In the genomic region with DNA sequence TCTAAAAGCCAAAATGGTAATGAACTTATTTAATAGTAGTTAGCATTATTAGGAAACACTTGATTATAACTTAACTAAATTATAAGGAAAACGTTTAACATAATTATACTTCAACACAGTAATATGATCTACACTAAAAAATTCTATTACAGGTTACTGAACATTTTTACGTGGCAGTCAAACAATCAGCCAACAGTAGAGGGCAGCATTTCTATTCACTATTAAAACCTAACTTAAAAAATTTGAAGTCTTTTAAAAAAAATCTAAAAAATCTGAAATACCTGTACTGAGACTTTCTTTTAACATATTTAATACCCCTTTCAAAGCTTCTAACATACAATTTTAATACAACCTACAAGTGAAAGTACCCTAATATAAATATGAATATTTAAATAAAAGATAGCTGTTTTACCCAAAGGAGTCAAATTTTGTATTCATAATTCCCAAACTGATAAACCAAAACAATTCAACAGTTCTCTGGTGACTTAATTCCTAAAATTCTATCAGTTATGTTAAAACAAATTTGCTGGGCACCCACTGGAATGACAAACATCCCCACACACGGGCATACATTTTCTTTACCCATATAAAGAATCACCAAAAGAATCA, we compare ENCODE assay signal across 8 cellular contexts. TPM values are rescaled to one million over a fixed set of nuclear protein-coding genes. Genes with fewer than 3 reads are reported as not detected.
DNase-seq lines count a peak whose midpoint lies in the region; ATAC-seq and TF ChIP-seq lines count a peak whose summit lies in the region.

No MANE protein-coding gene starts in this region.

- H3K4me3 Mint-ChIP-seq in activated naive CD4-positive, alpha-beta T cell treated with anti-CD3 and anti-CD28 coated beads, Interleukin-2, amount 10 ng/mL, durations not matched to agents 7 days and 5 days: no peak overlapping the region

- H3K27me3 Mint-ChIP-seq in activated naive CD4-positive, alpha-beta T cell treated with anti-CD3 and anti-CD28 coated beads, Interleukin-2, amount 10 ng/mL, durations not matched to agents 7 days and 5 days: no peaks in the 10 kb centered on the region

- peaks cover 14% of the 10 kb centered on the region for H3K36me3 Mint-ChIP-seq in activated naive CD4-positive, alpha-beta T cell treated with anti-CD3 and anti-CD28 coated beads, Interleukin-2, amount 10 ng/mL, durations not matched to agents 7 days and 5 days

- H3K9me3 Mint-ChIP-seq in activated naive CD4-positive, alpha-beta T cell treated with anti-CD3 and anti-CD28 coated beads, Interleukin-2, amount 10 ng/mL, durations not matched to agents 7 days and 5 days: no peaks in the 10 kb centered on the region

- intact Hi-C loops in posterior vena cava (cut with DNase I): loop anchor here in 1 of 2 donors (5.0 kb wide), 1 partner anchor 255 kb away; no protein-coding TSS in a partner anchor

- no peak for ATAC-seq in HG02884 (IDR thresholded peaks at IDR 0.05; ENCODE audit: unreplicated experiment)

- H3K4me1 Mint-ChIP-seq in activated naive CD4-positive, alpha-beta T cell treated with anti-CD3 and anti-CD28 coated beads, Interleukin-2, amount 10 ng/mL, durations not matched to agents 7 days and 5 days: peaks cover 27% of the 10 kb centered on the region

- DNase-seq in AG20443 (ENCODE audit: low spot score): peak; percentile 22
- DNase-seq in GM10248 (ENCODE audit: extremely low spot score): peak; percentile 14
- peak; percentile 16 for DNase-seq in NCI-H2227 treated with DMSO at 0.1 percent for 48 hours (lab: John Stamatoyannopoulos, UW)
- DNase-seq in activated naive CD4-positive, alpha-beta T cell treated with anti-CD3 and anti-CD28 coated beads, Interleukin-2, amount 10 ng/mL, durations not matched to agents 7 days and 5 days: peak; percentile 52
- DNase-seq in inferior parietal cortex (ENCODE audit: extremely low spot score): peak; percentile 74
- DNase-seq in stromal cell of bone marrow (ENCODE audit: low read depth): peak; percentile 30
- DNase-seq in posterior vena cava (ENCODE audit: low spot score): no peak

- no peak overlapping the region for H3K27ac Mint-ChIP-seq in activated naive CD4-positive, alpha-beta T cell treated with anti-CD3 and anti-CD28 coated beads, Interleukin-2, amount 10 ng/mL, durations not matched to agents 7 days and 5 days

- TF ChIP-seq CTCF in GM10248 (IDR thresholded peaks at IDR 0.05; ENCODE audit: control extremely low read depth, extremely low read depth, low read depth, missing control alignments): peak; percentile 54

- CTCF ChIA-PET in GM10248 (lab: Yijun Ruan, JAX): interaction anchor here (0.7 to 3.8 kb wide), 34 partner anchors 9 to 457 kb away, joined by 3 to 47 read pairs (median 4); partner anchors contain the start of genes DLG1 and MELTF
- CTCF ChIA-PET in activated naive CD4-positive, alpha-beta T cell treated with anti-CD3 and anti-CD28 coated beads, Interleukin-2, amount 10 ng/mL, durations not matched to agents 7 days and 5 days (lab: Charles Lee): interaction anchor here (0.6 to 4.1 kb wide), 27 partner anchors 10 to 297 kb away, joined by 3 to 54 read pairs (median 4); no protein-coding TSS in a partner anchor

- POLR2A ChIA-PET in GM10248 (lab: Yijun Ruan, JAX): no interaction called here

RNA-seq across cellular contexts. Expression of gene DLG1, which starts 41.5 kb away (rescaled TPM):
- 10 to 100 TPM; 67.9 to 70.3 TPM for total RNA-seq in posterior vena cava
